In the genomic region with DNA sequence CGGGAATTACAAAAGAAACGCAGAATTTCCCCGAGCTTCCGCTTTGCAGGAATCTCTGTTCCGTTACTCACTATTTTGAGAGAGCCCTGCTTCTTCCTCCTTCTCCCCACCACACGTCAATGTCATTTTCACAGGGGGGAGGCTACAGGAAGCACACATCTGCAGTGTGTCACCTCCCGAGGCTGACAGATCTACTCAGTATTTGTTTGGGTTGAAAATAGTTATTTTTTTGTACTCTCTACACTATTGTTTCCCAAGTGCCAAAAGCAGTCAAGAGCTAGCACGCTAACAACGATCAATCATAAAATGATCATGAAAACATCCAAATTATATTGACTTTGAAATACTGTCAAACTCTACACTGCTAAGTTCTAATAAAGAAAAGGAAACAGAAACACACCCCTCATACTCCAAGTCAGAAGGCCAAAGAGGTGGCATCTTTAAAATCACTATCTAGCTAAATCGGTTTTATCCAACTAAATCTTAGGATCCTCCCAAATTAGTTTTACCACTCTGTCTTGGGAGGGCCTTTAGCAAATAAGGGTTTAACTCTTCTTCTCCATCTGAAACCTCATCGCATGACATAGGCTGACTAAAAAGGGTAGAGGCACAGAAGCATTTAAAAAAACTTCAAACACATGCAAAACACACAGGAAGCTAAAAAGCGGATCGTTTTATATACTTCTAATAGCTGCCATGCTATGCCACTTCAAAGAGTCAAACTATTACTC, we compare ENCODE assay signal across 8 cellular contexts. TPM values are rescaled to one million over a fixed set of nuclear protein-coding genes. Genes with fewer than 3 reads are reported as not detected.
DNase-seq lines count a peak whose midpoint lies in the region; ATAC-seq and TF ChIP-seq lines count a peak whose summit lies in the region.

No MANE protein-coding gene starts in this region.

- no peak overlapping the region for H3K4me3 ChIP-seq in fibroblast of villous mesenchyme (ENCODE audit: low read depth, low read length)

- DNase-seq in activated CD4-positive, alpha-beta T cell treated with anti-CD3 and anti-CD28 coated beads for 4 hours = peak; percentile 51 to 56
- DNase-seq in fibroblast of villous mesenchyme (ENCODE audit: low read depth) = peak; percentile 37
- peak; percentile 46 for DNase-seq in stimulated activated CD4-positive, alpha-beta T cell treated with anti-CD3 and anti-CD28 coated beads, Interleukin-4, amount 100 ng/mL, for 1 hour
- no peak for DNase-seq in NCI-H146 (lab: John Stamatoyannopoulos, UW)
- no peak for DNase-seq in T1000 (lab: John Stamatoyannopoulos, UW)
- no peak for DNase-seq in DMS114 treated with DMSO at 0.1 percent for 48 hours (lab: John Stamatoyannopoulos, UW; ENCODE audit: unreplicated experiment)

- ATAC-seq in GM19395 (IDR thresholded peaks at IDR 0.05; ENCODE audit: unreplicated experiment) (peak; percentile 97), HG03442 (IDR thresholded peaks at IDR 0.05; ENCODE audit: unreplicated experiment) (peak; percentile 86)

- no peak for TF ChIP-seq CTCF in fibroblast of villous mesenchyme (IDR thresholded peaks at IDR 0.05; ENCODE audit: insufficient read depth, low read depth, low read length)

RNA-seq across cellular contexts. Expression of a gene that starts 51.8 kb away (rescaled TPM):
- total RNA-seq in fibroblast of villous mesenchyme = 33.2 and 58.6 TPM in 2 replicates

Comparison
In these comparisons a context has a peak if more than half of its experiments do, and no peak if none do; other contexts are left out.
1. DNase-seq: peak in activated CD4-positive, alpha-beta T cell treated with anti-CD3 and anti-CD28 coated beads for 4 hours (2 of 2), fibroblast of villous mesenchyme (single experiment) and stimulated activated CD4-positive, alpha-beta T cell treated with anti-CD3 and anti-CD28 coated beads, Interleukin-4, amount 100 ng/mL, for 1 hour (single experiment); none in NCI-H146 (single experiment), T1000 (single experiment) and DMS114 treated with DMSO at 0.1 percent for 48 hours (single experiment).